ENCODE assay signal across 16 cellular contexts in the genomic region with DNA sequence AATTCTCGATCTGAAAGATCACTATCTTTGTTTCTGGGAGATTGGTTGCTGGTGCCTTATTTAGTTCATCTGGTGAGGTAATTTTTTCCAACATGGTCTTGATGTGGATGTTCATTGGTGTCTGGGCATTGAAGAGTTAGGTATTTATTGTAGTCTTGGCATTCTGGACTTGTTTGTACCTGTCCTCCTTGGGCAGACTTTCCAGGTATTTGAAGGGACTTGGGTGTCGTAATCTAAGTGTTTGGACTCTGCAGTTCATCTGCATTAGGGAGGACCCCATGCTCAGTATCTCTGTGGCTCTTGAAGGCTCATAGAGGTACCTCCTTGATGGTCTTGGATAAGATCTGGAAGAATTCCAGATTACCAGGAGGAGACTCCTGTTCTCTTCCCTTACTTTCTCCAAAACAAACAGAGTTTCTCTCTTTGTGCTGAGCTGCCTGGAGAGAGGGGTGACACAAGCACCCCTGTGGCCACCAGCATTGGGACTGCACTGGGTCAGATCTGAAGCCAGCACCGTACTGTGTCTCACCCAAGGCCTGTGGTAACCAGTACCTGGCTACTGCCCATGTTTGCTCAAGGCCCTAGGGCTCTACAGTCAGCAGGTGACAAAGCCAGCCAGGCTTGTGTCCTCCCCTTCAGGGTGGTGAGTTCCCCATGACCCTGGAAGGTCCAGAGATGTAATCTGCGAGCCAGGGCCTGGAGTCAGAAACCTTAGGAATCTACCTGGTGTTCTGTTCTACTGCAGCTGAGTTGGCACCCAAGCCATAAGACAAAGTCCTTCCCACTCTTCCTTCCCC. TPM values are rescaled to one million over a fixed set of nuclear protein-coding genes. Genes with fewer than 3 reads are reported as not detected.
"Had no signal": no experiment of that assay in that cellular context is flagged by ENCODE, and none has a peak within 500 bp of the region (broad histone marks: within the 10 kb centered on the region; RNA-seq: fewer than 3 reads in every experiment).

No MANE protein-coding gene starts in this region.

- H3K27ac Mint-ChIP-seq: activated CD4-positive, alpha-beta T cell treated with anti-CD3 and anti-CD28 coated beads for 36 hours; activated naive CD4-positive, alpha-beta T cell treated with anti-CD3 and anti-CD28 coated beads, Interleukin-2, amount 50 U/mL, for 72 hours; brain; stimulated activated effector memory CD8-positive, alpha-beta T cell treated with anti-CD3 and anti-CD28 coated beads, Interleukin-12 subunit alpha, Interleukin-12 subunit beta, amount 100 ng/mL, for 72 hours had no signal

- H3K27ac ChIP-seq: dorsolateral prefrontal cortex, gastroesophageal sphincter, right atrium auricular region, tibial artery, VCaP had no signal

- H3K27me3 ChIP-seq: gastroesophageal sphincter, right atrium auricular region, tibial artery had no signal

- H3K4me1 Mint-ChIP-seq: stimulated activated effector memory CD8-positive, alpha-beta T cell treated with anti-CD3 and anti-CD28 coated beads, Interleukin-12 subunit alpha, Interleukin-12 subunit beta, amount 100 ng/mL, for 72 hours had no signal

- H3K36me3 Mint-ChIP-seq: activated naive CD4-positive, alpha-beta T cell treated with anti-CD3 and anti-CD28 coated beads, Interleukin-2, amount 50 U/mL, for 72 hours; stimulated activated effector memory CD8-positive, alpha-beta T cell treated with anti-CD3 and anti-CD28 coated beads, Interleukin-12 subunit alpha, Interleukin-12 subunit beta, amount 100 ng/mL, for 72 hours had no signal

- H3K4me3 Mint-ChIP-seq: activated CD4-positive, alpha-beta T cell treated with anti-CD3 and anti-CD28 coated beads for 36 hours; brain; stimulated activated effector memory CD8-positive, alpha-beta T cell treated with anti-CD3 and anti-CD28 coated beads, Interleukin-12 subunit alpha, Interleukin-12 subunit beta, amount 100 ng/mL, for 72 hours had no signal

- H3K36me3 ChIP-seq: gastroesophageal sphincter, right atrium auricular region, tibial artery had no signal

- DNase-seq: activated CD4-positive, alpha-beta T cell treated with anti-CD3 and anti-CD28 coated beads for 36 hours; activated effector memory CD4-positive, alpha-beta T cell treated with anti-CD3 and anti-CD28 coated beads, Interleukin-2, amount 50 U/mL, for 16 hours; amygdala; dorsolateral prefrontal cortex; kidney glomerular epithelial cell; T-helper 1 cell; tibial artery had no signal

- H3K4me1 ChIP-seq: right atrium auricular region had no signal

- H3K9me3 ChIP-seq: gastroesophageal sphincter, tibial artery had no signal

- H3K4me3 ChIP-seq: dorsolateral prefrontal cortex, gastroesophageal sphincter, right atrium auricular region, tibial artery had no signal

- H3K9me3 Mint-ChIP-seq: activated naive CD4-positive, alpha-beta T cell treated with anti-CD3 and anti-CD28 coated beads, Interleukin-2, amount 50 U/mL, for 72 hours; stimulated activated effector memory CD8-positive, alpha-beta T cell treated with anti-CD3 and anti-CD28 coated beads, Interleukin-12 subunit alpha, Interleukin-12 subunit beta, amount 100 ng/mL, for 72 hours had no signal

RNA-seq across cellular contexts. Expression of gene A2ML1, which starts 5.3 kb away (rescaled TPM):
- total RNA-seq: activated CD4-positive, alpha-beta T cell treated with anti-CD3 and anti-CD28 coated beads for 36 hours; activated CD8-positive, alpha-beta memory T cell treated with anti-CD3 and anti-CD28 coated beads for 36 hours; activated naive CD4-positive, alpha-beta T cell treated with anti-CD3 and anti-CD28 coated beads, Interleukin-2, amount 50 U/mL, for 72 hours; fibroblast of lung; myocyte had no signal
- polyA plus RNA-seq: fibroblast of lung had no signal
